ENCODE assay signal across 8 cellular contexts in genomic region chr20:1730981-1731711, GRCh38.
DNase-seq lines count a peak whose midpoint lies in the region; ATAC-seq and TF ChIP-seq lines count a peak whose summit lies in the region.
"Not testable (repeated sequence)": the region's sequence is repeated elsewhere in the genome, so short reads cannot be mapped to it uniquely, and the experiment has no call there.

No MANE protein-coding gene starts in this region.

- POLR2A ChIA-PET in CD4-positive, alpha-beta T cell (lab: Charles Lee), result interaction anchor here (0.6 to 2.1 kb wide), 13 partner anchors 23 to 108 kb away, joined by 3 to 9 read pairs (median 5); partner anchors contain the start of gene SIRPG
- POLR2A ChIA-PET in activated CD8-positive, alpha-beta T cell treated with anti-CD3 and anti-CD28 coated beads, Interleukin-2, amount 10 ng/mL, durations not matched to agents 7 days and 5 days (lab: Charles Lee), result interaction anchor here (1.0 kb wide), 1 partner anchor 56 kb away, joined by 3 read pairs; no protein-coding TSS in a partner anchor

- H3K27ac Mint-ChIP-seq in CD4-positive, alpha-beta T cell, result not testable (repeated sequence)
- H3K27ac Mint-ChIP-seq in T-helper 1 cell treated with Interleukin-12 subunit alpha and Interleukin-12 subunit beta and Interleukin-4 antibody, amounts not matched to agents 30 μg/mL and 1 μg/mL, for 36 hours, result peak overlapping the region; percentile 23
- H3K27ac Mint-ChIP-seq in activated CD8-positive, alpha-beta T cell treated with anti-CD3 and anti-CD28 coated beads, Interleukin-2, amount 10 ng/mL, durations not matched to agents 7 days and 5 days, result peak overlapping the region; percentile 79
- H3K27ac Mint-ChIP-seq in activated naive CD4-positive, alpha-beta T cell treated with anti-CD3 and anti-CD28 coated beads for 36 hours, result peak overlapping the region; percentile 91
- peak overlapping the region; percentile 50 for H3K27ac Mint-ChIP-seq in stimulated activated memory B cell treated with anti-CD40 and anti-IgM and Interleukin-4, amounts not matched to agents 10 μg/mL and 1 μg/mL and 100 μg/mL, for 72 hours

- CTCF ChIA-PET in CD4-positive, alpha-beta T cell (lab: Charles Lee), result interaction anchor here (1.2 kb wide), 1 partner anchor 228 kb away, joined by 4 read pairs; no protein-coding TSS in a partner anchor
- CTCF ChIA-PET in activated CD8-positive, alpha-beta T cell treated with anti-CD3 and anti-CD28 coated beads, Interleukin-2, amount 10 ng/mL, durations not matched to agents 7 days and 5 days (lab: Charles Lee), result interaction anchor here (0.7 to 4.8 kb wide), 9 partner anchors 10 to 228 kb away, joined by 3 to 49 read pairs (median 3); no protein-coding TSS in a partner anchor
- CTCF ChIA-PET in activated naive CD4-positive, alpha-beta T cell treated with anti-CD3 and anti-CD28 coated beads for 36 hours (lab: Charles Lee), result interaction anchor here (1.0 to 1.8 kb wide), 4 partner anchors 13 to 228 kb away, joined by 3 to 6 read pairs (median 4); no protein-coding TSS in a partner anchor

- H3K36me3 Mint-ChIP-seq in CD4-positive, alpha-beta T cell (ENCODE audit: low read depth); T-helper 1 cell treated with Interleukin-12 subunit alpha and Interleukin-12 subunit beta and Interleukin-4 antibody, amounts not matched to agents 30 μg/mL and 1 μg/mL, for 36 hours (ENCODE audit: low read depth); activated CD8-positive, alpha-beta T cell treated with anti-CD3 and anti-CD28 coated beads, Interleukin-2, amount 10 ng/mL, durations not matched to agents 7 days and 5 days (ENCODE audit: low read depth); activated naive CD4-positive, alpha-beta T cell treated with anti-CD3 and anti-CD28 coated beads for 36 hours (ENCODE audit: low read depth); stimulated activated memory B cell treated with anti-CD40 and anti-IgM and Interleukin-4, amounts not matched to agents 10 μg/mL and 1 μg/mL and 100 μg/mL, for 72 hours: not testable (repeated sequence)

- H3K27me3 Mint-ChIP-seq in CD4-positive, alpha-beta T cell; T-helper 1 cell treated with Interleukin-12 subunit alpha and Interleukin-12 subunit beta and Interleukin-4 antibody, amounts not matched to agents 30 μg/mL and 1 μg/mL, for 36 hours (ENCODE audit: low read depth); activated CD8-positive, alpha-beta T cell treated with anti-CD3 and anti-CD28 coated beads, Interleukin-2, amount 10 ng/mL, durations not matched to agents 7 days and 5 days (ENCODE audit: low read depth); activated naive CD4-positive, alpha-beta T cell treated with anti-CD3 and anti-CD28 coated beads for 36 hours (ENCODE audit: low read depth): not testable (repeated sequence)
- H3K27me3 Mint-ChIP-seq in stimulated activated memory B cell treated with anti-CD40 and anti-IgM and Interleukin-4, amounts not matched to agents 10 μg/mL and 1 μg/mL and 100 μg/mL, for 72 hours, result peaks cover 11% of the 10 kb centered on the region

- H3K9me3 Mint-ChIP-seq in CD4-positive, alpha-beta T cell; T-helper 1 cell treated with Interleukin-12 subunit alpha and Interleukin-12 subunit beta and Interleukin-4 antibody, amounts not matched to agents 30 μg/mL and 1 μg/mL, for 36 hours; activated CD8-positive, alpha-beta T cell treated with anti-CD3 and anti-CD28 coated beads, Interleukin-2, amount 10 ng/mL, durations not matched to agents 7 days and 5 days (ENCODE audit: insufficient read depth); activated naive CD4-positive, alpha-beta T cell treated with anti-CD3 and anti-CD28 coated beads for 36 hours; stimulated activated memory B cell treated with anti-CD40 and anti-IgM and Interleukin-4, amounts not matched to agents 10 μg/mL and 1 μg/mL and 100 μg/mL, for 72 hours: not testable (repeated sequence)

- TF ChIP-seq CTCF in CD4-positive, alpha-beta T cell (IDR thresholded peaks at IDR 0.05); colonic mucosa (IDR thresholded peaks at IDR 0.05): not testable (repeated sequence)

- H3K4me3 ChIP-seq in colonic mucosa; mucosa of rectum (ENCODE audit: low read length in 2 of 2): not testable (repeated sequence)

- H3K27ac ChIP-seq in CD4-positive, alpha-beta T cell (ENCODE audit: low read depth, low read length), result peak overlapping the region; percentile 30
- H3K27ac ChIP-seq in KOPT-K1 (ENCODE audit: low read depth, low read length, poor library complexity, severe bottlenecking) (peak overlapping the region; percentile 36), mucosa of rectum (ENCODE audit: low read depth in 2 of 2, low read length in 2 of 2) (peak overlapping the region; percentile 38 to 70)
- H3K27ac ChIP-seq in colonic mucosa, result not testable (repeated sequence)

- H3K9ac ChIP-seq in colonic mucosa (ENCODE audit: low read depth in 2 of 2, low read length in 2 of 2); mucosa of rectum (ENCODE audit: low read depth in 1 of 2, low read length in 2 of 2): not testable (repeated sequence)

- H3K9me3 ChIP-seq in CD4-positive, alpha-beta T cell (ENCODE audit: control insufficient read depth, low read length); KOPT-K1 (ENCODE audit: insufficient read depth, low read length, poor library complexity, severe bottlenecking); colonic mucosa; mucosa of rectum (ENCODE audit: control insufficient read depth in 2 of 2, low read length in 2 of 2): not testable (repeated sequence)

- intact Hi-C loops in CD4-positive, alpha-beta T cell (cut with DNase I, micrococcal nuclease), result loop anchor here (5.0 to 10.0 kb wide), 5 partner anchors 44 to 196 kb away; partner anchors contain the start of gene SIRPG (in 1 of the 2)
- intact Hi-C loops in activated naive CD4-positive, alpha-beta T cell treated with anti-CD3 and anti-CD28 coated beads for 36 hours (cut with micrococcal nuclease), result loop anchor here (2.0 to 5.0 kb wide), 2 partner anchors 22 to 59 kb away; no protein-coding TSS in a partner anchor
- intact Hi-C loops in colonic mucosa (cut with DNase I), result not testable (repeated sequence)

- H3K4me1 ChIP-seq in colonic mucosa; mucosa of rectum (ENCODE audit: control insufficient read depth in 2 of 2, insufficient read depth in 2 of 2, low read length in 2 of 2): not testable (repeated sequence)

- H3K4me3 Mint-ChIP-seq in CD4-positive, alpha-beta T cell, result peak overlapping the region; percentile 71
- H3K4me3 Mint-ChIP-seq in T-helper 1 cell treated with Interleukin-12 subunit alpha and Interleukin-12 subunit beta and Interleukin-4 antibody, amounts not matched to agents 30 μg/mL and 1 μg/mL, for 36 hours, result peak overlapping the region; percentile 68
- H3K4me3 Mint-ChIP-seq in activated CD8-positive, alpha-beta T cell treated with anti-CD3 and anti-CD28 coated beads, Interleukin-2, amount 10 ng/mL, durations not matched to agents 7 days and 5 days, result peak overlapping the region; percentile 31
- H3K4me3 Mint-ChIP-seq in activated naive CD4-positive, alpha-beta T cell treated with anti-CD3 and anti-CD28 coated beads for 36 hours, result peak overlapping the region; percentile 66
- peak overlapping the region; percentile 27 for H3K4me3 Mint-ChIP-seq in stimulated activated memory B cell treated with anti-CD40 and anti-IgM and Interleukin-4, amounts not matched to agents 10 μg/mL and 1 μg/mL and 100 μg/mL, for 72 hours

- peak; percentile 75 for ATAC-seq in CD4-positive, alpha-beta T cell (ENCODE audit: poor library complexity)
- ATAC-seq in activated CD8-positive, alpha-beta T cell treated with anti-CD3 and anti-CD28 coated beads, Interleukin-2, amount 10 ng/mL, durations not matched to agents 7 days and 5 days, result peak; percentile 33
- peak; percentile 61 for ATAC-seq in stimulated activated memory B cell treated with anti-CD40 and anti-IgM and Interleukin-4, amounts not matched to agents 10 μg/mL and 1 μg/mL and 100 μg/mL, for 72 hours

- not testable (repeated sequence) for H3K4me1 Mint-ChIP-seq in CD4-positive, alpha-beta T cell (ENCODE audit: low read depth); stimulated activated memory B cell treated with anti-CD40 and anti-IgM and Interleukin-4, amounts not matched to agents 10 μg/mL and 1 μg/mL and 100 μg/mL, for 72 hours
- peaks cover 30% of the 10 kb centered on the region for H3K4me1 Mint-ChIP-seq in T-helper 1 cell treated with Interleukin-12 subunit alpha and Interleukin-12 subunit beta and Interleukin-4 antibody, amounts not matched to agents 30 μg/mL and 1 μg/mL, for 36 hours (ENCODE audit: low read depth)
- peaks cover 36% of the 10 kb centered on the region for H3K4me1 Mint-ChIP-seq in activated CD8-positive, alpha-beta T cell treated with anti-CD3 and anti-CD28 coated beads, Interleukin-2, amount 10 ng/mL, durations not matched to agents 7 days and 5 days (ENCODE audit: low read depth)
- H3K4me1 Mint-ChIP-seq in activated naive CD4-positive, alpha-beta T cell treated with anti-CD3 and anti-CD28 coated beads for 36 hours (ENCODE audit: low read depth), result peaks cover 37% of the 10 kb centered on the region

- H3K27me3 ChIP-seq in CD4-positive, alpha-beta T cell (ENCODE audit: control insufficient read depth, insufficient read depth, low read length); colonic mucosa; mucosa of rectum (ENCODE audit: control insufficient read depth in 2 of 2, insufficient read depth in 2 of 2, low read length in 2 of 2): not testable (repeated sequence)

- DNase-seq in CD4-positive, alpha-beta T cell, result peak in 4 of 10 experiments; percentile 7 to 18 (median 16)
- DNase-seq in activated CD8-positive, alpha-beta T cell treated with anti-CD3 and anti-CD28 coated beads, Interleukin-2, amount 10 ng/mL, durations not matched to agents 7 days and 5 days, result not testable (repeated sequence)
- peak; percentile 50 for DNase-seq in activated naive CD4-positive, alpha-beta T cell treated with anti-CD3 and anti-CD28 coated beads for 36 hours
- peak; percentile 69 for DNase-seq in colonic mucosa

- not testable (repeated sequence) for H3K36me3 ChIP-seq in KOPT-K1 (ENCODE audit: insufficient read depth, low read length); colonic mucosa; mucosa of rectum (ENCODE audit: control insufficient read depth in 2 of 2, insufficient read depth in 2 of 2, low read length in 2 of 2)
